In the genomic region with DNA sequence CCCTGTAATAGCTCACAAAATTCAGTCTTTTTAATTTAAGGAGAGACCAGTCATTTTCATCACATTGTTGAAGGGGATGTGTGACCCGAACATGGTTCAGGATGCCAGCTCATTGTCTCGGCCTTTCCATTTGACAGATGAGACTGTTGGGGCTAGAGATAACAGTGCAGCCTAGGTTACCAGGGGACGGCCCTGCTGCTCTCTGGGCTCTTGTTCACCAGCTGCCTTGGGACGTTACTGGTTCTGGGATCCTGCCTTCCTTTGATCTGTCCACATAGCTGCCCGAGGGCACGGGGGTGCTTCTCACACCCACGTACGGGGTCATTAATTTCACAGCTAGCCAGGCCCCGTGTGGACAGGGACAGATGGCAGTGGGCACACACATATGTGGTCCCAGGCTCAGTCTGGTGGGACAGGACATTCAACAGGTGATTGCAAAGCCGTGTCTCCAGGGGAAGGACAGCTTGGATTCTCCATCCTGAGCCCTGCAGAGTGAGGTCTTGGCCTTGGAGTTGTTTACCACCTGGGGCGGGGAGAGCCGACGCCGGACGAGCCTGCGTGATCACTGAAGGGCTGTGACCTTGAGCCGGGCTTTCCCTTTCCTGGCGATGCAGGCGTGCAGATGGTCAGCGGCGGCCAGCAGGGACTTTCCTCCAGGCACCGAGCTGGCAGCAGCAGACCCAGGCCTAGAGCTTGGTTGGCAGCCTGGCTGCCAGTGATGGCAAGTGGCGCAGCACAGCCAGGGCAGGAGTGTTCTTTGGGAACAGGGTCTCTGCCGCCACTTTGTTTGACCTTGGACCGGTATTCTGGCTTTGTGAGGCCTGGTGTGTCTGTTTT, we compare ENCODE assay signal across 22 cellular contexts. TPM values are rescaled to one million over a fixed set of nuclear protein-coding genes. Genes with fewer than 3 reads are reported as not detected.
A peak's percentile ranks its signal among the peaks of the same experiment; 100 is the strongest.
DNase-seq lines count a peak whose midpoint lies in the region; ATAC-seq, FAIRE-seq and TF ChIP-seq lines count a peak whose summit lies in the region.
"Had no signal": no experiment of that assay in that cellular context is flagged by ENCODE, and none has a peak within 500 bp of the region (broad histone marks: within the 10 kb centered on the region; RNA-seq: fewer than 3 reads in every experiment).

No MANE protein-coding gene starts in this region.

- H2AFZ ChIP-seq in astrocyte (ENCODE audit: low read depth, low read length) = no peak overlapping the region

- TF ChIP-seq CTCF in astrocyte (IDR thresholded peaks at IDR 0.05; ENCODE audit: insufficient read depth, low read depth, low read length) = no peak
- no peak for TF ChIP-seq CTCF in lower lobe of right lung (IDR thresholded peaks at IDR 0.05)
- no peak for TF ChIP-seq CTCF in type B pancreatic cell (conservative IDR thresholded peaks at IDR 0.05)
- TF ChIP-seq CTCF in ascending aorta (IDR thresholded peaks at IDR 0.05) = no peak

- H3K36me3 ChIP-seq in astrocyte (ENCODE audit: insufficient read depth, low read length) (peaks cover 10% of the 10 kb centered on the region), lower lobe of right lung (peaks cover 79% of the 10 kb centered on the region), ascending aorta (peaks cover 20 to 40% of the 10 kb centered on the region in 2 donors)

- FAIRE-seq in astrocyte (lab: Jason Lieb, UNC) = no peak
- FAIRE-seq: RCC 7860 had no signal

- H3K9ac ChIP-seq in astrocyte (ENCODE audit: low read length) = no peak overlapping the region

- intact Hi-C loops in Right ventricle myocardium superior (cut with DNase I) (loop anchor here (2.0 kb wide), 1 partner anchor 132 kb away; the partner anchor contains the start of gene ARHGAP35), lower lobe of right lung (cut with DNase I) (no loop called here), ascending aorta (cut with DNase I) (loop anchor here (5.0 kb wide), 1 partner anchor 236 kb away; no protein-coding TSS in a partner anchor)

- H3K27ac Mint-ChIP-seq in astrocyte (ENCODE audit: unreplicated experiment) = peak overlapping the region; percentile 53
- peak overlapping the region; percentile 65 for H3K27ac Mint-ChIP-seq in type B pancreatic cell
- H3K27ac Mint-ChIP-seq: natural killer cell had no signal

- H3K9me3 ChIP-seq in astrocyte (ENCODE audit: insufficient read depth, low read depth, low read length) (no peaks in the 10 kb centered on the region), lower lobe of right lung (no peaks in the 10 kb centered on the region), ascending aorta (no peaks in the 10 kb centered on the region)
- H3K9me3 ChIP-seq: sigmoid colon, transverse colon had no signal

- H3K9me3 Mint-ChIP-seq in astrocyte (ENCODE audit: unreplicated experiment) = no peaks in the 10 kb centered on the region
- no peaks in the 10 kb centered on the region for H3K9me3 Mint-ChIP-seq in type B pancreatic cell
- H3K9me3 Mint-ChIP-seq: CD4-positive, alpha-beta memory T cell; natural killer cell; stimulated activated naive CD8-positive, alpha-beta T cell treated with anti-CD3 and anti-CD28 coated beads, Interleukin-15, amount 100 ng/mL, for 72 hours had no signal

- peaks cover 8% of the 10 kb centered on the region for H3K4me1 ChIP-seq in astrocyte (ENCODE audit: insufficient read depth, low read length)
- H3K4me1 ChIP-seq in lower lobe of right lung = peaks cover 24% of the 10 kb centered on the region
- peaks cover 2 to 7% of the 10 kb centered on the region in 2 donors for H3K4me1 ChIP-seq in ascending aorta

- H3K4me1 Mint-ChIP-seq in astrocyte (ENCODE audit: low read depth, unreplicated experiment) (peaks cover 11% of the 10 kb centered on the region), type B pancreatic cell (ENCODE audit: unreplicated experiment) (peaks cover 21% of the 10 kb centered on the region)

- no peaks in the 10 kb centered on the region for H3K27me3 Mint-ChIP-seq in astrocyte (ENCODE audit: low read depth, unreplicated experiment)
- no peaks in the 10 kb centered on the region for H3K27me3 Mint-ChIP-seq in type B pancreatic cell
- H3K27me3 Mint-ChIP-seq: CD4-positive, alpha-beta memory T cell; stimulated activated naive CD8-positive, alpha-beta T cell treated with anti-CD3 and anti-CD28 coated beads, Interleukin-15, amount 100 ng/mL, for 72 hours had no signal

- peaks cover 13% of the 10 kb centered on the region for H4K20me1 ChIP-seq in astrocyte (ENCODE audit: insufficient read depth, low read length)

- H3K4me3 ChIP-seq in astrocyte (ENCODE audit: insufficient read depth, low read depth, low read length) = no peak overlapping the region
- H3K4me3 ChIP-seq in lower lobe of right lung = no peak overlapping the region
- H3K4me3 ChIP-seq in ascending aorta = no peak overlapping the region
- H3K4me3 ChIP-seq: sigmoid colon, transverse colon had no signal

- H3K4me2 ChIP-seq in astrocyte (ENCODE audit: low read length) = no peak overlapping the region

- H3K4me3 Mint-ChIP-seq in astrocyte (ENCODE audit: unreplicated experiment) = no peak overlapping the region
- no peak overlapping the region for H3K4me3 Mint-ChIP-seq in type B pancreatic cell
- H3K4me3 Mint-ChIP-seq: CD4-positive, alpha-beta memory T cell; natural killer cell; stimulated activated naive CD8-positive, alpha-beta T cell treated with anti-CD3 and anti-CD28 coated beads, Interleukin-15, amount 100 ng/mL, for 72 hours had no signal

- peaks cover 4% of the 10 kb centered on the region for H3K79me2 ChIP-seq in astrocyte (ENCODE audit: insufficient read depth, low read length)

- no peak for DNase-seq in astrocyte (ENCODE audit: low read depth)
- peak; percentile 74 for DNase-seq in Right ventricle myocardium superior
- DNase-seq in lower lobe of right lung = no peak
- no peak for DNase-seq in type B pancreatic cell (ENCODE audit: extremely low spot score, unreplicated experiment)
- no peak for DNase-seq in activated naive CD4-positive, alpha-beta T cell (lab: John Stamatoyannopoulos, UW)
- DNase-seq in ascending aorta (ENCODE audit: low spot score in 2 of 2) = no peak
- DNase-seq: activated CD8-positive, alpha-beta memory T cell treated with anti-CD3 and anti-CD28 coated beads for 24 hours; activated gamma-delta T cell; activated T-cell treated with anti-CD3 and anti-CD28 coated beads, Interleukin-2, amount 50 U/mL, for 1 hour; CD4-positive, alpha-beta memory T cell; KBM-7; MM.1S; natural killer cell; NCI-H1436; NCI-H2171 treated with DMSO at 0.1 percent for 48 hours; NCI-H524; sigmoid colon; stimulated activated naive CD8-positive, alpha-beta T cell treated with anti-CD3 and anti-CD28 coated beads, Interleukin-15, amount 100 ng/mL, for 72 hours; T-helper 2 cell; transverse colon had no signal

- H3K27ac ChIP-seq in astrocyte (ENCODE audit: low read depth, low read length) = no peak overlapping the region
- peak overlapping the region; percentile 20 for H3K27ac ChIP-seq in lower lobe of right lung
- no peak overlapping the region for H3K27ac ChIP-seq in ascending aorta
- H3K27ac ChIP-seq: transverse colon had no signal

- H3K27me3 ChIP-seq in astrocyte (ENCODE audit: insufficient read depth, low read length) (no peaks in the 10 kb centered on the region), lower lobe of right lung (ENCODE audit: low read depth) (no peaks in the 10 kb centered on the region), ascending aorta (no peaks in the 10 kb centered on the region)
- H3K27me3 ChIP-seq: sigmoid colon, transverse colon had no signal

- H3K36me3 Mint-ChIP-seq in astrocyte (ENCODE audit: low read depth, unreplicated experiment) (peaks cover 19% of the 10 kb centered on the region), type B pancreatic cell (no peaks in the 10 kb centered on the region)
- H3K36me3 Mint-ChIP-seq: natural killer cell had no signal

- ATAC-seq in Right ventricle myocardium superior (ENCODE audit: poor library complexity) = peak; percentile 53
- no peak for ATAC-seq in lower lobe of right lung
- ATAC-seq in HG03280 (IDR thresholded peaks at IDR 0.05; ENCODE audit: unreplicated experiment) = no peak
- ATAC-seq: natural killer cell; stimulated activated naive CD8-positive, alpha-beta T cell treated with anti-CD3 and anti-CD28 coated beads, Interleukin-15, amount 100 ng/mL, for 72 hours had no signal

RNA-seq across cellular contexts. Expression of gene NPAS1, which starts 26.7 kb away (rescaled TPM):
- total RNA-seq in astrocyte (2.5 and 3.6 TPM in 2 replicates), Right ventricle myocardium superior (not detected), lower lobe of right lung (1.8 TPM), type B pancreatic cell (ENCODE audit: low replicate concordance) (3.6 and 6.6 TPM in 2 replicates), ascending aorta (not detected)

RNA-seq across cellular contexts. Expression of gene TMEM160, which starts 55.5 kb away (rescaled TPM):
- total RNA-seq in astrocyte (36.5 and 39.9 TPM in 2 replicates), Right ventricle myocardium superior (34.9 TPM), lower lobe of right lung (29.5 TPM), type B pancreatic cell (ENCODE audit: low replicate concordance) (28.4 and 37.3 TPM in 2 replicates), ascending aorta (64.5 TPM)
